1 cellular context compared by ENCODE assay signal in genomic region chr1:25905680-25906643, GRCh38.
TF ChIP-seq lines count a peak whose summit lies in the region.

STMN1 (minus strand) TSS chr1:25906419; CDS start chr1:25904676, 1,743 bp downstream.

TF ChIP-seq in A549, 52 proteins besides CTCF, POLR2A, EP300 and RAD21 (continued from another document):
- TF ChIP-seq PHF8 (IDR thresholded peaks at IDR 0.05; ENCODE audit: borderline replicate concordance, low read depth): 0 out of 2 replicates have a peak, but pooled peaks have one; percentile 7
- no peak for TF ChIP-seq MAFK (IDR thresholded peaks at IDR 0.05; ENCODE audit: partially characterized antibody)
- 0 out of 2 replicates have a peak, but pooled peaks have one; percentile 14 for TF ChIP-seq TFCP2L1 (CRISPR knock-in tag; IDR thresholded peaks at IDR 0.05)
- no peak for TF ChIP-seq NR3C1 (IDR thresholded peaks at IDR 0.05)
- TF ChIP-seq JUNB (IDR thresholded peaks at IDR 0.05): no peak
TF ChIP-seq in A549: peak in this region for 9.
